In genomic region chr3:172582712-172583111, GRCh38 we compare ENCODE assay signal across 24 cellular contexts. TPM values are rescaled to one million over a fixed set of nuclear protein-coding genes. Genes with fewer than 3 reads are reported as not detected.
DNase-seq lines count a peak whose midpoint lies in the region; ATAC-seq and TF ChIP-seq lines count a peak whose summit lies in the region.
"Had no signal": no experiment of that assay in that cellular context is flagged by ENCODE, and none has a peak within 500 bp of the region (broad histone marks: within the 10 kb centered on the region; RNA-seq: fewer than 3 reads in every experiment).

No MANE protein-coding gene starts in this region.

- TF ChIP-seq CTCF in lower lobe of right lung (IDR thresholded peaks at IDR 0.05) = no peak

- no peak for DNase-seq in activated CD8-positive, alpha-beta memory T cell treated with anti-CD3 and anti-CD28 coated beads, Interleukin-2, amount 10 ng/mL, durations not matched to agents 7 days and 5 days
- DNase-seq in activated CD8-positive, alpha-beta memory T cell treated with anti-CD3 and anti-CD28 coated beads, Interleukin-2, amount 50 U/mL, for 48 hours = no peak
- no peak for DNase-seq in T-helper 17 cell
- no peak for DNase-seq in lower lobe of right lung
- no peak for DNase-seq in H4 (ENCODE audit: low spot score)
- DNase-seq in stimulated activated CD4-positive, alpha-beta T cell treated with anti-CD3 and anti-CD28 coated beads, Interleukin-4, amount 100 ng/mL, for 4 hours = no peak
- DNase-seq: activated CD4-positive, CD25-positive, alpha-beta regulatory T cell; GF-D8; left cardiac atrium; midbrain; MM.1S; NCI-H1694; psoas muscle; SJCRH30; stimulated activated CD8-positive, alpha-beta memory T cell treated with anti-CD3 and anti-CD28 coated beads, Interleukin-4, amount 100 ng/mL, for 48 hours; substantia nigra; T-helper 9 cell; uterus had no signal

- H3K9me3 Mint-ChIP-seq in activated CD8-positive, alpha-beta memory T cell treated with anti-CD3 and anti-CD28 coated beads, Interleukin-2, amount 10 ng/mL, durations not matched to agents 7 days and 5 days (ENCODE audit: low read depth) = no peaks in the 10 kb centered on the region
- H3K9me3 Mint-ChIP-seq: CD14-positive monocyte, IgD-negative memory B cell, neural crest cell had no signal

- no peaks in the 10 kb centered on the region for H3K27me3 ChIP-seq in lower lobe of right lung (ENCODE audit: low read depth)
- H3K27me3 ChIP-seq: ascending aorta, SJCRH30, uterus had no signal

- peak overlapping the region; percentile 4 for H3K27ac ChIP-seq in lower lobe of right lung
- H3K27ac ChIP-seq: ascending aorta, psoas muscle, SJCRH30, uterus had no signal

- H3K27me3 Mint-ChIP-seq in activated CD8-positive, alpha-beta memory T cell treated with anti-CD3 and anti-CD28 coated beads, Interleukin-2, amount 10 ng/mL, durations not matched to agents 7 days and 5 days = no peaks in the 10 kb centered on the region
- H3K27me3 Mint-ChIP-seq in T-helper 17 cell = no peaks in the 10 kb centered on the region
- H3K27me3 Mint-ChIP-seq: IgD-negative memory B cell had no signal

- H3K9me3 ChIP-seq in T-helper 17 cell (ENCODE audit: control insufficient read depth, low read length, poor library complexity, severe bottlenecking) (no peaks in the 10 kb centered on the region), lower lobe of right lung (no peaks in the 10 kb centered on the region)
- H3K9me3 ChIP-seq: ascending aorta, psoas muscle, SJCRH30, uterus had no signal

- peaks cover 98% of the 10 kb centered on the region for H3K4me1 Mint-ChIP-seq in activated CD8-positive, alpha-beta memory T cell treated with anti-CD3 and anti-CD28 coated beads, Interleukin-2, amount 10 ng/mL, durations not matched to agents 7 days and 5 days
- H3K4me1 Mint-ChIP-seq in T-helper 17 cell = peaks cover 41% of the 10 kb centered on the region
- H3K4me1 Mint-ChIP-seq: neural crest cell had no signal

- H3K4me1 ChIP-seq in lower lobe of right lung = peaks cover 61% of the 10 kb centered on the region
- H3K4me1 ChIP-seq: ascending aorta, SJCRH30, uterus had no signal

- no peak overlapping the region for H3K4me3 Mint-ChIP-seq in activated CD8-positive, alpha-beta memory T cell treated with anti-CD3 and anti-CD28 coated beads, Interleukin-2, amount 10 ng/mL, durations not matched to agents 7 days and 5 days
- no peak overlapping the region for H3K4me3 Mint-ChIP-seq in T-helper 17 cell
- H3K4me3 Mint-ChIP-seq: CD14-positive monocyte, IgD-negative memory B cell, neural crest cell had no signal

- H3K27ac Mint-ChIP-seq in activated CD8-positive, alpha-beta memory T cell treated with anti-CD3 and anti-CD28 coated beads, Interleukin-2, amount 10 ng/mL, durations not matched to agents 7 days and 5 days = peak overlapping the region; percentile 85
- peak overlapping the region; percentile 79 for H3K27ac Mint-ChIP-seq in T-helper 17 cell
- H3K27ac Mint-ChIP-seq: CD14-positive monocyte, IgD-negative memory B cell had no signal

- CTCF ChIA-PET in activated CD8-positive, alpha-beta memory T cell treated with anti-CD3 and anti-CD28 coated beads, Interleukin-2, amount 10 ng/mL, durations not matched to agents 7 days and 5 days (lab: Charles Lee) = interaction anchor here (0.8 to 8.2 kb wide), 6 partner anchors 11 to 168 kb away, joined by 3 to 90 read pairs (median 4); partner anchors contain the start of gene ECT2

- intact Hi-C loops in lower lobe of right lung (cut with DNase I) = no loop called here

- no peaks in the 10 kb centered on the region for H3K36me3 ChIP-seq in lower lobe of right lung
- H3K36me3 ChIP-seq: ascending aorta, SJCRH30, uterus had no signal

- H3K4me3 ChIP-seq in lower lobe of right lung = no peak overlapping the region
- H3K4me3 ChIP-seq: ascending aorta, psoas muscle, SJCRH30, uterus had no signal

- no peak for ATAC-seq in activated CD8-positive, alpha-beta memory T cell treated with anti-CD3 and anti-CD28 coated beads, Interleukin-2, amount 10 ng/mL, durations not matched to agents 7 days and 5 days
- no peak for ATAC-seq in T-helper 17 cell
- peak; percentile 51 for ATAC-seq in esophagus mucosa
- ATAC-seq in lower lobe of right lung = no peak
- ATAC-seq in GM21526 (IDR thresholded peaks at IDR 0.05; ENCODE audit: low FRiP score, unreplicated experiment) = no peak
- ATAC-seq: left cardiac atrium, psoas muscle had no signal

- peaks cover 36% of the 10 kb centered on the region for H3K36me3 Mint-ChIP-seq in activated CD8-positive, alpha-beta memory T cell treated with anti-CD3 and anti-CD28 coated beads, Interleukin-2, amount 10 ng/mL, durations not matched to agents 7 days and 5 days
- H3K36me3 Mint-ChIP-seq in T-helper 17 cell (ENCODE audit: low read depth) = no peaks in the 10 kb centered on the region
- H3K36me3 Mint-ChIP-seq: CD14-positive monocyte, IgD-negative memory B cell had no signal

RNA-seq across cellular contexts. Expression of gene TNFSF10, which starts 59.5 kb away (rescaled TPM):
- total RNA-seq in activated CD8-positive, alpha-beta memory T cell treated with anti-CD3 and anti-CD28 coated beads, Interleukin-2, amount 10 ng/mL, durations not matched to agents 7 days and 5 days = 100 to 1,000 TPM; 144 to 256 TPM
- total RNA-seq in T-helper 17 cell (10 to 100 TPM in 1 of 2 donors, 1 to 10 TPM in 1; 8.3 to 22.0 TPM), esophagus mucosa (40.2 TPM), lower lobe of right lung (168 TPM)
- total RNA-seq in H4 (2014; rRNA removed; shearing (Covaris generic)) = 3.6 and 9.5 TPM in 2 replicates
- total RNA-seq: neural crest cell, SJCRH30 had no signal
